Comparison of ENCODE assay signal across 8 cellular contexts in the genomic region with DNA sequence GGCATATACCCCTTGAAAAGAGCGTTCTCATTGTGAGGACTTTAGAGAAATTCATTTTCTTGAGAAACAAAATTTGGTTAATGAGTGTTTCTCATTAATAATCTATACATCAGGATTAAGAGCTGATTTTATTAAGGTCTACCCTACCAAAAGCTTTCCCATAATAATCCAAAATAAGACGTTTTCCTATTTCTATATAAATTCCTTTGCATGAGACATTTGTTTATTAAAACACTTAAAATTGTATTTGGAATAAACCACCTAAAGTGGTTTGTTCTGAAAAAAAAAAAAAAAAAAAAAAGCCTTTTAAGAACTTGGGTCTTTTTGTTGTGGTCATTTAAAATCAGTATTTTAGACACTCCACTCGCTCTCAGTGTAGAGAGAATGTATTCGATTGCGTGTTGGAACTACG. TPM values are rescaled to one million over a fixed set of nuclear protein-coding genes. Genes with fewer than 3 reads are reported as not detected.
DNase-seq lines count a peak whose midpoint lies in the region; ATAC-seq and TF ChIP-seq lines count a peak whose summit lies in the region.

No MANE protein-coding gene starts in this region.

- H3K4me3 Mint-ChIP-seq in T-cell, result peak overlapping the region; percentile 71 to 77 (median 72)

- peaks cover 0 to 6% (median 0%) of the 10 kb centered on the region in 3 donors for H3K9me3 Mint-ChIP-seq in T-cell

- H3K4me1 Mint-ChIP-seq in T-cell, result peaks cover 11 to 21% (median 19%) of the 10 kb centered on the region in 3 donors

- DNase-seq in T-cell, result no peak
- DNase-seq in fibroblast of villous mesenchyme (ENCODE audit: low read depth), result no peak
- DNase-seq in retinal pigment epithelial cell (ENCODE audit: low read depth), result no peak
- DNase-seq in SHP77 treated with DMSO at 0.1 percent for 48 hours (lab: John Stamatoyannopoulos, UW), result no peak
- DNase-seq in HT-29 (ENCODE audit: low spot score), result no peak
- DNase-seq in islet precursor cell, result no peak
- DNase-seq in activated effector memory CD4-positive, alpha-beta T cell treated with anti-CD3 and anti-CD28 coated beads, Interleukin-2, amount 50 U/mL, for 16 hours, result no peak

- POLR2A ChIA-PET in T-cell (lab: Charles Lee), result no interaction called here

- ATAC-seq in T-cell (replicated peaks in 1 of 4), result no peak

- peaks cover 36 to 43% of the 10 kb centered on the region in 2 donors for H3K27me3 Mint-ChIP-seq in T-cell

- peak overlapping the region in 1 of 2 donors; percentile 40 for H3K27ac Mint-ChIP-seq in T-cell

- CTCF ChIA-PET in T-cell (lab: Charles Lee), result interaction anchor here in 1 of 2 donors (0.7 to 1.6 kb wide), 2 partner anchors 10 to 627 kb away, joined by 6 to 7 read pairs; no protein-coding TSS in a partner anchor

- TF ChIP-seq CTCF in GM12875 (IDR thresholded peaks at IDR 0.05; ENCODE audit: borderline replicate concordance, insufficient read depth, low read depth, low read length), result no peak
- no peak for TF ChIP-seq CTCF in fibroblast of villous mesenchyme (IDR thresholded peaks at IDR 0.05; ENCODE audit: insufficient read depth, low read depth, low read length)
- TF ChIP-seq CTCF in retinal pigment epithelial cell (conservative IDR thresholded peaks at IDR 0.05; ENCODE audit: low read depth, low read length), result no peak

- H3K36me3 Mint-ChIP-seq in T-cell, result peaks cover 15% of the 10 kb centered on the region

- H3K4me3 ChIP-seq in GM12875 (ENCODE audit: low read depth, low read length), result peak overlapping the region; percentile 53
- peak overlapping the region; percentile 29 for H3K4me3 ChIP-seq in fibroblast of villous mesenchyme (ENCODE audit: low read depth, low read length)
- H3K4me3 ChIP-seq in retinal pigment epithelial cell (ENCODE audit: low read length), result peak overlapping the region; percentile 43

RNA-seq across cellular contexts. Expression of a gene that starts 0.7 kb away (rescaled TPM):
- total RNA-seq in T-cell, result 1 to 10 TPM in 4 of 5 donors, under 1 TPM in 1; 0.70 to 1.9 (median 1.3) TPM
- total RNA-seq in fibroblast of villous mesenchyme, result 0.43 and 0.97 TPM in 2 replicates
- total RNA-seq in HT-29 (2014; rRNA removed; shearing (Covaris generic)), result not detected in 2 replicates
